ENCODE assay signal across 1 cellular context in the genomic region with DNA sequence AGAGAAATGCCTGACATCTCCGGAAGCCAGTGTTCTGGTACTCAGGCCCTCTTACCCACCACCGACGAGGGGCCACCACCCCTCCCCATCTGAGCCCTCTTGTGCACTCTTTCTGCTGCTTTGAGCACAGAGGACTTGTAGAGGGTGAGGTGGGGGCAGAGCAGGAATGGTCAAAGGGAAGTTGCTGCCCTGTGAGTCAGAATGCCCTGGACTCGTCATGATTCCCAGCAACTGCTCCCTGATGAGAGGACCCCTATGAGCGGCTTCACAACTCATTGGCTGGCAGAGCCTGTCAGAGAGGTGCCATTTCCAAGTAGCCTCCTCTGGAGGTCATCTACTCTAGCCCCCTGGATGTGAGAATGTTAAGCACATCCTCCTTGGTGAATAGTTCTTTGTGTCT.
TF ChIP-seq lines count a peak whose summit lies in the region.

No MANE protein-coding gene starts in this region.

TF ChIP-seq in HepG2, 621 proteins besides CTCF, POLR2A, EP300 and RAD21:
- TF ChIP-seq JARID2 (CRISPR knock-in tag; IDR thresholded peaks at IDR 0.05; ENCODE audit: insufficient replicate concordance) (no peak), TSC22D2 (CRISPR knock-in tag; IDR thresholded peaks at IDR 0.05; ENCODE audit: borderline replicate concordance) (no peak)
